ENCODE assay signal across 19 cellular contexts in genomic region chr4:91065117-91065516, GRCh38.
"Had no signal": no experiment of that assay in that cellular context is flagged by ENCODE, and none has a peak within 500 bp of the region (broad histone marks: within the 10 kb centered on the region; RNA-seq: fewer than 3 reads in every experiment).

No MANE protein-coding gene starts in this region.

- H3K27me3 ChIP-seq: left lung, right lobe of liver, stomach, suprapubic skin, tibial nerve had no signal

- H3K4me1 Mint-ChIP-seq: activated CD4-positive, alpha-beta T cell treated with anti-CD3 and anti-CD28 coated beads for 36 hours; activated naive CD8-positive, alpha-beta T cell treated with anti-CD3 and anti-CD28 coated beads for 36 hours; naive thymus-derived CD8-positive, alpha-beta T cell; stimulated activated memory B cell treated with anti-CD40 and anti-IgM and Interleukin-4, amounts not matched to agents 10 μg/mL and 1 μg/mL and 100 μg/mL, for 72 hours; T-cell had no signal

- H3K4me1 ChIP-seq: right lobe of liver, suprapubic skin had no signal

- H3K27ac Mint-ChIP-seq: activated CD4-positive, alpha-beta T cell treated with anti-CD3 and anti-CD28 coated beads for 36 hours; activated naive CD8-positive, alpha-beta T cell treated with anti-CD3 and anti-CD28 coated beads for 36 hours; naive thymus-derived CD8-positive, alpha-beta T cell; stimulated activated memory B cell treated with anti-CD40 and anti-IgM and Interleukin-4, amounts not matched to agents 10 μg/mL and 1 μg/mL and 100 μg/mL, for 72 hours; T-cell; T-helper 2 cell treated with Interferon-gamma antibody and Interleukin-4, amounts not matched to agents 5 μg/mL and 100 μg/mL, for 36 hours had no signal

- H3K9me3 ChIP-seq: left lung, right lobe of liver, stomach, suprapubic skin, tibial nerve had no signal

- H3K36me3 Mint-ChIP-seq: activated naive CD8-positive, alpha-beta T cell treated with anti-CD3 and anti-CD28 coated beads for 36 hours; naive thymus-derived CD8-positive, alpha-beta T cell; stimulated activated memory B cell treated with anti-CD40 and anti-IgM and Interleukin-4, amounts not matched to agents 10 μg/mL and 1 μg/mL and 100 μg/mL, for 72 hours; T-cell had no signal

- H3K9me3 Mint-ChIP-seq: activated naive CD8-positive, alpha-beta T cell treated with anti-CD3 and anti-CD28 coated beads for 36 hours; stimulated activated memory B cell treated with anti-CD40 and anti-IgM and Interleukin-4, amounts not matched to agents 10 μg/mL and 1 μg/mL and 100 μg/mL, for 72 hours; T-helper 2 cell treated with Interferon-gamma antibody and Interleukin-4, amounts not matched to agents 5 μg/mL and 100 μg/mL, for 36 hours had no signal

- H3K27me3 Mint-ChIP-seq: activated CD4-positive, alpha-beta T cell treated with anti-CD3 and anti-CD28 coated beads for 36 hours; activated naive CD8-positive, alpha-beta T cell treated with anti-CD3 and anti-CD28 coated beads for 36 hours; naive thymus-derived CD8-positive, alpha-beta T cell; stimulated activated memory B cell treated with anti-CD40 and anti-IgM and Interleukin-4, amounts not matched to agents 10 μg/mL and 1 μg/mL and 100 μg/mL, for 72 hours; T-cell had no signal

- DNase-seq: activated CD4-positive, alpha-beta T cell treated with anti-CD3 and anti-CD28 coated beads for 36 hours; activated CD4-positive, alpha-beta T cell treated with anti-CD3 and anti-CD28 coated beads, Interleukin-2, amount 50 U/mL, for 48 hours; activated naive CD4-positive, alpha-beta T cell treated with Interleukin-2 at 50 U/mL for 16 hours; activated naive CD8-positive, alpha-beta T cell treated with anti-CD3 and anti-CD28 coated beads for 36 hours; activated T-cell treated with anti-CD3 and anti-CD28 coated beads, Interleukin-2, amount 50 U/mL, for 48 hours; effector CD4-positive, alpha-beta T cell; left lung; naive thymus-derived CD8-positive, alpha-beta T cell; posterior cingulate gyrus; right lobe of liver; stimulated activated CD4-positive, alpha-beta T cell treated with anti-CD3 and anti-CD28 coated beads, Interleukin-15, amount 100 ng/mL, for 24 hours; stomach; T-cell had no signal

- H3K27ac ChIP-seq: left lung, right lobe of liver, stomach, suprapubic skin, tibial nerve had no signal

- H3K36me3 ChIP-seq: left lung, right lobe of liver, stomach, suprapubic skin, tibial nerve had no signal

- H3K4me3 Mint-ChIP-seq: activated CD4-positive, alpha-beta T cell treated with anti-CD3 and anti-CD28 coated beads for 36 hours; activated naive CD8-positive, alpha-beta T cell treated with anti-CD3 and anti-CD28 coated beads for 36 hours; naive thymus-derived CD8-positive, alpha-beta T cell; stimulated activated memory B cell treated with anti-CD40 and anti-IgM and Interleukin-4, amounts not matched to agents 10 μg/mL and 1 μg/mL and 100 μg/mL, for 72 hours; T-cell; T-helper 2 cell treated with Interferon-gamma antibody and Interleukin-4, amounts not matched to agents 5 μg/mL and 100 μg/mL, for 36 hours; WTC11 had no signal

- H3K4me3 ChIP-seq: left lung, lung, right lobe of liver, stomach, suprapubic skin, tibial nerve had no signal
